1 cellular context compared by ENCODE assay signal in the genomic region with DNA sequence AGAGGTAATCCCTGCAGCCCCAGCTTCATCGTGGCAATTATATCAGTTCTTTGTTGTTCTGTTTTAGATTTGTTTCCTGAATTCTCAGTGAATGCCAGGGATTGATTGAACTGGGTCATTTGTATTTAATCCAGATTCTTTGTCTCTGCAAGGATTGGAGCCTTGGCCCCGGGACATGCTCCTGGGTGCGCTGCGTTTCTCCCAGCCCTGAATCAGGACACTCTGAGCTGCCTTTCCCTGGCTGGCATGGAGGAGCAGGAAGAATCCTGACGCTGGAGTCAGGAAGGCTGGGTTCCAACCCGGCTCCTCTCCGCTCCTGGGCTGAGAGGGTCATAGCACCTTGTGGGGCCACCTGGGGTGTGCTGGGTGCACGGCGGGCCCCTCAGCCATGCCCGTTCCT.
TF ChIP-seq lines count a peak whose summit lies in the region.

No MANE protein-coding gene starts in this region.

TF ChIP-seq in GM23338, 12 proteins besides CTCF, POLR2A, EP300 and RAD21:
- TF ChIP-seq ZNF462 (CRISPR knock-in tag; IDR thresholded peaks at IDR 0.05) (no peak), NANOG (IDR thresholded peaks at IDR 0.05; ENCODE audit: borderline replicate concordance) (no peak), REST (IDR thresholded peaks at IDR 0.05; ENCODE audit: unreplicated experiment) (no peak), JUNB (IDR thresholded peaks at IDR 0.05; ENCODE audit: unreplicated experiment) (no peak), CREB1 (CRISPR knock-in tag; IDR thresholded peaks at IDR 0.05; ENCODE audit: low read depth) (no peak), EZH2 (IDR thresholded peaks at IDR 0.05; ENCODE audit: low read depth, unreplicated experiment) (no peak), ZNF331 (CRISPR knock-in tag; IDR thresholded peaks at IDR 0.05; ENCODE audit: low read depth) (no peak), EZH2phosphoT487 (IDR thresholded peaks at IDR 0.05; ENCODE audit: unreplicated experiment) (no peak), ZNF114 (CRISPR knock-in tag; IDR thresholded peaks at IDR 0.05) (no peak), POLR2AphosphoS5 (IDR thresholded peaks at IDR 0.05; ENCODE audit: low read depth) (no peak), STAT1 (IDR thresholded peaks at IDR 0.05; ENCODE audit: unreplicated experiment) (no peak)
- TF ChIP-seq, protein P1, sequence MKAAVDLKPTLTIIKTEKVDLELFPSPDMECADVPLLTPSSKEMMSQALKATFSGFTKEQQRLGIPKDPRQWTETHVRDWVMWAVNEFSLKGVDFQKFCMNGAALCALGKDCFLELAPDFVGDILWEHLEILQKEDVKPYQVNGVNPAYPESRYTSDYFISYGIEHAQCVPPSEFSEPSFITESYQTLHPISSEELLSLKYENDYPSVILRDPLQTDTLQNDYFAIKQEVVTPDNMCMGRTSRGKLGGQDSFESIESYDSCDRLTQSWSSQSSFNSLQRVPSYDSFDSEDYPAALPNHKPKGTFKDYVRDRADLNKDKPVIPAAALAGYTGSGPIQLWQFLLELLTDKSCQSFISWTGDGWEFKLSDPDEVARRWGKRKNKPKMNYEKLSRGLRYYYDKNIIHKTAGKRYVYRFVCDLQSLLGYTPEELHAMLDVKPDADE (IDR thresholded peaks at IDR 0.05): no peak
